Comparison of ENCODE assay signal across 15 cellular contexts in genomic region chr10:118035358-118036031, GRCh38. TPM values are rescaled to one million over a fixed set of nuclear protein-coding genes. Genes with fewer than 3 reads are reported as not detected.
DNase-seq lines count a peak whose midpoint lies in the region; ATAC-seq, FAIRE-seq and TF ChIP-seq lines count a peak whose summit lies in the region.
"Had no signal": no experiment of that assay in that cellular context is flagged by ENCODE, and none has a peak within 500 bp of the region (broad histone marks: within the 10 kb centered on the region; RNA-seq: fewer than 3 reads in every experiment).

No MANE protein-coding gene starts in this region.

- DNase-seq in AG10803 (ENCODE audit: low read depth) (peak; percentile 26), right cardiac atrium (no peak), small intestine (no peak)
- no peak for DNase-seq in activated CD8-positive, alpha-beta memory T cell treated with anti-CD3 and anti-CD28 coated beads, Interleukin-2, amount 50 U/mL, for 48 hours
- DNase-seq: activated naive CD4-positive, alpha-beta T cell treated with Interleukin-2 at 50 U/mL for 16 hours; dorsolateral prefrontal cortex; NCI-H345; posterior cingulate gyrus; RPMI8226; stimulated activated CD4-positive, alpha-beta T cell treated with anti-CD3 and anti-CD28 coated beads, Interleukin-4, amount 100 ng/mL, for 1 hour had no signal

- H3K27ac ChIP-seq in HEK293 (ENCODE audit: extremely low read depth, low read depth, low read length), result no peak overlapping the region
- no peak overlapping the region for H3K27ac ChIP-seq in right cardiac atrium (ENCODE audit: low read length)
- H3K27ac ChIP-seq in small intestine (ENCODE audit: low read depth in 1 of 2, low read length in 1 of 2), result no peak overlapping the region
- H3K27ac ChIP-seq: C4-2B had no signal

- peak; percentile 64 to 68 for ATAC-seq in right cardiac atrium
- ATAC-seq in HG03342 (IDR thresholded peaks at IDR 0.05; ENCODE audit: unreplicated experiment), result no peak
- no peak for ATAC-seq in GM18502 (IDR thresholded peaks at IDR 0.05; ENCODE audit: poor library complexity, unreplicated experiment)

- H3K4me3 ChIP-seq in AG10803 (ENCODE audit: low read length) (no peak overlapping the region), HEK293 (ENCODE audit: low read depth, low read length) (no peak overlapping the region), right cardiac atrium (ENCODE audit: low read length) (no peak overlapping the region), small intestine (ENCODE audit: low read depth in 1 of 2, low read length in 2 of 2) (no peak overlapping the region)

- no peaks in the 10 kb centered on the region for H3K9me3 Mint-ChIP-seq in T-helper 1 cell treated with Interleukin-12 subunit alpha and Interleukin-12 subunit beta and Interleukin-4 antibody, amounts not matched to agents 30 μg/mL and 1 μg/mL, for 36 hours

- TF ChIP-seq CTCF in AG10803 (conservative IDR thresholded peaks at IDR 0.05; ENCODE audit: low read length) (no peak), HEK293 (tag by site-specific recombination; IDR thresholded peaks at IDR 0.05) (no peak)

- H3K4me1 ChIP-seq in HEK293 (ENCODE audit: control insufficient read depth, insufficient read depth, low read length) (peaks cover 26% of the 10 kb centered on the region), right cardiac atrium (ENCODE audit: control insufficient read depth, insufficient read depth, low read length) (peaks cover 4% of the 10 kb centered on the region), small intestine (ENCODE audit: control insufficient read depth in 2 of 2, insufficient read depth in 1 of 2, low read depth in 1 of 2, low read length in 1 of 2) (no peaks in the 10 kb centered on the region)

- H3K4me3 Mint-ChIP-seq in T-helper 1 cell treated with Interleukin-12 subunit alpha and Interleukin-12 subunit beta and Interleukin-4 antibody, amounts not matched to agents 30 μg/mL and 1 μg/mL, for 36 hours, result peak overlapping the region; percentile 30

- H3K27me3 ChIP-seq in right cardiac atrium (ENCODE audit: control insufficient read depth, insufficient read depth), result no peaks in the 10 kb centered on the region
- H3K27me3 ChIP-seq in small intestine (ENCODE audit: control insufficient read depth in 2 of 2, insufficient read depth in 2 of 2, low read length in 2 of 2), result no peaks in the 10 kb centered on the region
- H3K27me3 ChIP-seq: dorsolateral prefrontal cortex had no signal

- intact Hi-C loops in right cardiac atrium (cut with DNase I), result no loop called here

- H3K9me3 ChIP-seq in HEK293 (ENCODE audit: control insufficient read depth, insufficient read depth, low read depth, low read length) (no peaks in the 10 kb centered on the region), right cardiac atrium (ENCODE audit: control insufficient read depth, low read length) (no peaks in the 10 kb centered on the region), small intestine (ENCODE audit: control insufficient read depth, low read depth) (no peaks in the 10 kb centered on the region)

- POLR2A ChIA-PET in HEK293 (lab: Yijun Ruan, JAX), result interaction anchor here (1.1 kb wide), 1 partner anchor 11 kb away, joined by 3 read pairs; the partner anchor contains the start of gene RAB11FIP2

- CTCF ChIA-PET in HEK293 (lab: Yijun Ruan, JAX), result no interaction called here

- no peak for FAIRE-seq in small intestine (lab: Jason Lieb, UNC)

- peak overlapping the region; percentile 39 for H3K27ac Mint-ChIP-seq in T-helper 1 cell treated with Interleukin-12 subunit alpha and Interleukin-12 subunit beta and Interleukin-4 antibody, amounts not matched to agents 30 μg/mL and 1 μg/mL, for 36 hours

- 71% methylated on average over 7 of the region's 7 CpGs for WGBS in right cardiac atrium
- 64 to 77% (median 69%) methylated on average over 7 of the region's 7 CpGs for WGBS in small intestine, 3 donors

- peaks cover 19% of the 10 kb centered on the region for H3K4me1 Mint-ChIP-seq in T-helper 1 cell treated with Interleukin-12 subunit alpha and Interleukin-12 subunit beta and Interleukin-4 antibody, amounts not matched to agents 30 μg/mL and 1 μg/mL, for 36 hours (ENCODE audit: low read depth)

- H3K36me3 ChIP-seq in HEK293 (ENCODE audit: control insufficient read depth in 2 of 2, insufficient read depth in 1 of 2, low read length in 2 of 2), result peaks cover 0 to 24% of the 10 kb centered on the region in 2 experiments; a peak in 1 of 3 replicates
- H3K36me3 ChIP-seq in small intestine (ENCODE audit: control insufficient read depth in 2 of 2, insufficient read depth in 2 of 2, low read length in 2 of 2), result peaks cover 0 to 2% of the 10 kb centered on the region in 2 donors

- peaks cover 9% of the 10 kb centered on the region for H3K36me3 Mint-ChIP-seq in T-helper 1 cell treated with Interleukin-12 subunit alpha and Interleukin-12 subunit beta and Interleukin-4 antibody, amounts not matched to agents 30 μg/mL and 1 μg/mL, for 36 hours (ENCODE audit: low read depth)

- H3K27me3 Mint-ChIP-seq in T-helper 1 cell treated with Interleukin-12 subunit alpha and Interleukin-12 subunit beta and Interleukin-4 antibody, amounts not matched to agents 30 μg/mL and 1 μg/mL, for 36 hours (ENCODE audit: low read depth), result no peaks in the 10 kb centered on the region

TF ChIP-seq in HEK293, 187 proteins besides CTCF, POLR2A, EP300 and RAD21:
- TF ChIP-seq, protein P1, sequence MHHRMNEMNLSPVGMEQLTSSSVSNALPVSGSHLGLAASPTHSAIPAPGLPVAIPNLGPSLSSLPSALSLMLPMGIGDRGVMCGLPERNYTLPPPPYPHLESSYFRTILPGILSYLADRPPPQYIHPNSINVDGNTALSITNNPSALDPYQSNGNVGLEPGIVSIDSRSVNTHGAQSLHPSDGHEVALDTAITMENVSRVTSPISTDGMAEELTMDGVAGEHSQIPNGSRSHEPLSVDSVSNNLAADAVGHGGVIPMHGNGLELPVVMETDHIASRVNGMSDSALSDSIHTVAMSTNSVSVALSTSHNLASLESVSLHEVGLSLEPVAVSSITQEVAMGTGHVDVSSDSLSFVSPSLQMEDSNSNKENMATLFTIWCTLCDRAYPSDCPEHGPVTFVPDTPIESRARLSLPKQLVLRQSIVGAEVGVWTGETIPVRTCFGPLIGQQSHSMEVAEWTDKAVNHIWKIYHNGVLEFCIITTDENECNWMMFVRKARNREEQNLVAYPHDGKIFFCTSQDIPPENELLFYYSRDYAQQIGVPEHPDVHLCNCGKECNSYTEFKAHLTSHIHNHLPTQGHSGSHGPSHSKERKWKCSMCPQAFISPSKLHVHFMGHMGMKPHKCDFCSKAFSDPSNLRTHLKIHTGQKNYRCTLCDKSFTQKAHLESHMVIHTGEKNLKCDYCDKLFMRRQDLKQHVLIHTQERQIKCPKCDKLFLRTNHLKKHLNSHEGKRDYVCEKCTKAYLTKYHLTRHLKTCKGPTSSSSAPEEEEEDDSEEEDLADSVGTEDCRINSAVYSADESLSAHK (tag by site-specific recombination; IDR thresholded peaks at IDR 0.05), result peak; percentile 81
- no peak for TF ChIP-seq ZNF555 (tag by site-specific recombination; conservative IDR thresholded peaks at IDR 0.05)

RNA-seq across cellular contexts. Expression of gene RAB11FIP2, which starts 11.2 kb away (rescaled TPM):
- 10 to 100 TPM; 16.6 to 18.3 (median 17.2) TPM for total RNA-seq in right cardiac atrium
- polyA plus RNA-seq in right cardiac atrium (4.9 TPM), small intestine (1 to 10 TPM; 1.6 to 3.4 (median 1.9) TPM)

Comparison
In these comparisons a context has a peak if more than half of its experiments do, and no peak if none do; other contexts are left out.
1. ATAC-seq: peak in right cardiac atrium (2 of 2); none in HG03342 (single experiment) and GM18502 (single experiment).